In the genomic region with DNA sequence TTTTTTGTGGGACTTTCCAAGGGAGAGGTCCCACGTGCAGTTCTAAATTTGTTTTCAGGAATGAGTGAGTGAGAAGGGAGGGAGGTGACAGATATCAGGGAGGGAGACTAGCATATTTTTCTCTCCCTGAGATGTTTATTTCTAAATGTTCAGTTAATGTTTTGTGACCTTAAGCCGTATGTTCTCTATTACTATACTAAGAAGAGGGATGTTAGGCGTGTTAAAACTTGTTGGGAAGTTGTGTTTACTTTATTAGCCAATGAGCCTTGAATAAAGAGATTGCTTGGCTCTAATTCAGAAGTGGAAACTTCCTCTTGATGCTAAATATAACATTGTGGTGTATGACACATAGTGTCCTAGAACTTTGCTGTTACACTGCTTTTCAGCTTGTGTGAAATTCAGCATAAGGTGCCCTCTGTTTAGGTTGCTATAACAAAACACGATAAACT, we compare ENCODE assay signal across 8 cellular contexts. TPM values are rescaled to one million over a fixed set of nuclear protein-coding genes. Genes with fewer than 3 reads are reported as not detected.
A peak's percentile ranks its signal among the peaks of the same experiment; 100 is the strongest.
DNase-seq lines count a peak whose midpoint lies in the region; ATAC-seq lines count a peak whose summit lies in the region.

No MANE protein-coding gene starts in this region.

- no peaks in the 10 kb centered on the region for H3K9me3 ChIP-seq in SJCRH30 (replicated peaks)

- H3K36me3 ChIP-seq in SJCRH30 = no peaks in the 10 kb centered on the region

- H3K27ac Mint-ChIP-seq in activated naive CD8-positive, alpha-beta T cell treated with anti-CD3 and anti-CD28 coated beads for 36 hours = peak overlapping the region; percentile 31

- H3K27me3 ChIP-seq in SJCRH30 = no peaks in the 10 kb centered on the region

- no peaks in the 10 kb centered on the region for H3K4me1 Mint-ChIP-seq in activated naive CD8-positive, alpha-beta T cell treated with anti-CD3 and anti-CD28 coated beads for 36 hours

- no peak overlapping the region for H3K27ac ChIP-seq in SJCRH30

- peaks cover 4% of the 10 kb centered on the region for H3K27me3 Mint-ChIP-seq in activated naive CD8-positive, alpha-beta T cell treated with anti-CD3 and anti-CD28 coated beads for 36 hours

- no peaks in the 10 kb centered on the region for H3K4me1 ChIP-seq in SJCRH30

- peaks cover 5% of the 10 kb centered on the region for H3K36me3 Mint-ChIP-seq in activated naive CD8-positive, alpha-beta T cell treated with anti-CD3 and anti-CD28 coated beads for 36 hours

- ATAC-seq in HG03378 (IDR thresholded peaks at IDR 0.05; ENCODE audit: unreplicated experiment) (peak; percentile 88), GM21528 (IDR thresholded peaks at IDR 0.05; ENCODE audit: low FRiP score, unreplicated experiment) (no peak), HG02981 (IDR thresholded peaks at IDR 0.05; ENCODE audit: unreplicated experiment) (no peak)

- DNase-seq in GM04504 (ENCODE audit: low read depth) = peak; percentile 35
- DNase-seq in activated naive CD8-positive, alpha-beta T cell treated with anti-CD3 and anti-CD28 coated beads for 36 hours = no peak
- peak; percentile 68 for DNase-seq in myocyte (ENCODE audit: low read depth)
- no peak for DNase-seq in UCSD-AML1 (lab: John Stamatoyannopoulos, UW; ENCODE audit: unreplicated experiment)
- DNase-seq in SJCRH30 = no peak

- peak overlapping the region; percentile 18 for H3K4me3 Mint-ChIP-seq in activated naive CD8-positive, alpha-beta T cell treated with anti-CD3 and anti-CD28 coated beads for 36 hours

- no peak overlapping the region for H3K4me3 ChIP-seq in SJCRH30

- H3K9me3 Mint-ChIP-seq in activated naive CD8-positive, alpha-beta T cell treated with anti-CD3 and anti-CD28 coated beads for 36 hours = peaks cover 12% of the 10 kb centered on the region

RNA-seq across cellular contexts. Expression of a gene that starts 37.3 kb away (rescaled TPM):
- under 1 TPM in 1 of 2 experiments, not detected in 1; 0.02 TPM for total RNA-seq in activated naive CD8-positive, alpha-beta T cell treated with anti-CD3 and anti-CD28 coated beads for 36 hours
- total RNA-seq in myocyte = 0.05 and 0.13 TPM in 2 replicates
- polyA plus RNA-seq in myocyte (2012) = 0.09 TPM
- total RNA-seq in SJCRH30 (2014; rRNA removed; shearing (Covaris generic)) = 1.0 and 1.1 TPM in 2 replicates

Comparison
In these comparisons a context has a peak if more than half of its experiments do, and no peak if none do; other contexts are left out.
1. DNase-seq: peak in GM04504 (single experiment) and myocyte (single experiment); none in activated naive CD8-positive, alpha-beta T cell treated with anti-CD3 and anti-CD28 coated beads for 36 hours (single experiment), UCSD-AML1 (single experiment) and SJCRH30 (0 of 2).